21 cellular contexts compared by ENCODE assay signal in the genomic region with DNA sequence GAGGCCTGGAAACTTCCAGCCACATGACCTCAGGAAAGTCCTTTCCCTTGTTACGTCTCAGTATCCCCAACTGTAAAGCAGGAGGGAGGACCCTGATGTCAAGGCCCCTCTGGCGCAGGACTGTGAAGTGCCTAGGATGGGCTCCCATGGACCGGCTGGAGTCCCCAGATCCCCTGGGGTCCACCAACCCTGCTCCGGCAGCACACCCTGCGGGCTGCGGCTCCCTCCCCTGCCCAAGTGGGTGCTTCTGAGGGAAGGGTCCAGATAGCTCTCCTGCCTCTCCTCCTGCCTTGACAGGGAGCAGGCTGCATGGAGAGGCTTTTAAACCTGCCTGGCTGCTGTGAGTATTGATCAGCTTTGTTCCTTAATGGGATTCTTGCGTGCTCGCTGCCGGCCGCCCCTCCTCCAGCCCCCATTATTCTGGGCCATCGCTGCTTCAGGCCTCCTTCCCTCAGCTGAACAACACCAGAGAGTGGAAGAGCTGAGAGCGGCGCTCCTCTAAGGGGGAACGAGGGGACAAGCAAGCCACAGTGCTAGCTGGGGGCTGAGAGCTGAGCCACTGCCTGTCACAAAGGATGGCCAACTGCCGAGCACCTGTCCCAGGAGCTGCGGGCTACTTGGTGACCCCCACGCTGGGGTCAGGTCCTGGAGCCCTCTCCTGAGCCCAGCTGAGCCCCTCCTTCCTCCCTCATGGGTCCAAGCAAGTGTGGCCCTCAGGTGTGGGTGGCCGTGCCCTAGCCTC. TPM values are rescaled to one million over a fixed set of nuclear protein-coding genes. Genes with fewer than 3 reads are reported as not detected.
DNase-seq lines count a peak whose midpoint lies in the region; ATAC-seq and TF ChIP-seq lines count a peak whose summit lies in the region.
"Had no signal": no experiment of that assay in that cellular context is flagged by ENCODE, and none has a peak within 500 bp of the region (broad histone marks: within the 10 kb centered on the region; RNA-seq: fewer than 3 reads in every experiment).

No MANE protein-coding gene starts in this region.

- no peak overlapping the region for H3K27ac Mint-ChIP-seq in GM23338
- H3K27ac Mint-ChIP-seq in chondrocyte (ENCODE audit: unreplicated experiment): no peak overlapping the region
- H3K27ac Mint-ChIP-seq in progenitor cell of endocrine pancreas: peak overlapping the region; percentile 94

- no peaks in the 10 kb centered on the region for H3F3A ChIP-seq in GM23338 (replicated peaks; ENCODE audit: low read depth)

- H3K4me1 ChIP-seq in GM23338 (ENCODE audit: insufficient read depth): peaks cover 20% of the 10 kb centered on the region
- H3K4me1 ChIP-seq: Peyer's patch, SJCRH30 had no signal

- H3K9me3 Mint-ChIP-seq in GM23338: no peaks in the 10 kb centered on the region
- H3K9me3 Mint-ChIP-seq in chondrocyte (ENCODE audit: low read depth): no peaks in the 10 kb centered on the region
- no peaks in the 10 kb centered on the region for H3K9me3 Mint-ChIP-seq in progenitor cell of endocrine pancreas (ENCODE audit: low read depth)

- H3K36me3 ChIP-seq in GM23338 (ENCODE audit: insufficient read depth): no peaks in the 10 kb centered on the region
- H3K36me3 ChIP-seq: Peyer's patch, SJCRH30 had no signal

- no peaks in the 10 kb centered on the region for H3K36me3 Mint-ChIP-seq in GM23338 (ENCODE audit: low read depth)
- no peaks in the 10 kb centered on the region for H3K36me3 Mint-ChIP-seq in chondrocyte (ENCODE audit: low read depth)
- H3K36me3 Mint-ChIP-seq in progenitor cell of endocrine pancreas (ENCODE audit: insufficient read depth): no peaks in the 10 kb centered on the region

- H3K4me3 Mint-ChIP-seq in GM23338 (no peak overlapping the region), chondrocyte (ENCODE audit: unreplicated experiment) (no peak overlapping the region), progenitor cell of endocrine pancreas (ENCODE audit: low read depth) (peak overlapping the region; percentile 14)

- peaks cover 4% of the 10 kb centered on the region; the same call in 1 of the 2 replicates for H3K9me2 ChIP-seq in GM23338 (ENCODE audit: insufficient read depth)

- no peaks in the 10 kb centered on the region for H4K20me1 ChIP-seq in GM23338 (replicated peaks; ENCODE audit: insufficient read depth)

- H3K79me2 ChIP-seq in GM23338 (replicated peaks; ENCODE audit: insufficient read depth): no peaks in the 10 kb centered on the region

- H3K27me3 ChIP-seq in GM23338 (ENCODE audit: insufficient read depth) (no peaks in the 10 kb centered on the region), layer of hippocampus (ENCODE audit: control insufficient read depth, insufficient read depth, low read length) (no peaks in the 10 kb centered on the region)
- H3K27me3 ChIP-seq: Peyer's patch had no signal

- peak; percentile 36 for ATAC-seq in GM23338
- ATAC-seq in HG03571 (IDR thresholded peaks at IDR 0.05; ENCODE audit: unreplicated experiment): no peak
- ATAC-seq in HG03439 (IDR thresholded peaks at IDR 0.05; ENCODE audit: unreplicated experiment): no peak
- ATAC-seq in HG03521 (IDR thresholded peaks at IDR 0.05; ENCODE audit: unreplicated experiment): no peak

- peaks cover 26% of the 10 kb centered on the region for H3K4me1 Mint-ChIP-seq in GM23338
- peaks cover 2% of the 10 kb centered on the region for H3K4me1 Mint-ChIP-seq in chondrocyte (ENCODE audit: low read depth)
- H3K4me1 Mint-ChIP-seq in progenitor cell of endocrine pancreas (ENCODE audit: low read depth): peaks cover 19% of the 10 kb centered on the region

- peak overlapping the region; percentile 32; the same call in 1 of the 2 replicates for H3K4me2 ChIP-seq in GM23338

- H3K27me3 Mint-ChIP-seq in GM23338 (ENCODE audit: insufficient read depth, low read depth, poor library complexity): peaks cover 10% of the 10 kb centered on the region
- peaks cover 76% of the 10 kb centered on the region for H3K27me3 Mint-ChIP-seq in chondrocyte (ENCODE audit: low read depth)
- H3K27me3 Mint-ChIP-seq in progenitor cell of endocrine pancreas: peaks cover 30% of the 10 kb centered on the region

- TF ChIP-seq CTCF in GM23338 (conservative IDR thresholded peaks at IDR 0.05; ENCODE audit: low read depth in 2 of 2): no peak
- no peak for TF ChIP-seq CTCF in chondrocyte (IDR thresholded peaks at IDR 0.05)
- TF ChIP-seq CTCF in progenitor cell of endocrine pancreas (IDR thresholded peaks at IDR 0.05; ENCODE audit: unreplicated experiment): no peak

- H3K27ac ChIP-seq in GM23338 (ENCODE audit: low read depth): no peak overlapping the region
- H3K27ac ChIP-seq in layer of hippocampus (ENCODE audit: low read depth, low read length): peak overlapping the region; percentile 68
- H3K27ac ChIP-seq: C4-2B, Peyer's patch, SJCRH30 had no signal

- H3K4me3 ChIP-seq in GM23338: no peak overlapping the region
- H3K4me3 ChIP-seq: Peyer's patch, SJCRH30 had no signal

- no peak for DNase-seq in GM23338 (ENCODE audit: low spot score)
- peak; percentile 56 for DNase-seq in chondrocyte (ENCODE audit: low spot score)
- DNase-seq in progenitor cell of endocrine pancreas (ENCODE audit: low spot score, unreplicated experiment): peak; percentile 44
- DNase-seq in T1000 (lab: John Stamatoyannopoulos, UW): no peak
- DNase-seq: AML-193, DMS53, GDM1, KBM-7, NCI-H1092, NCI-H1436, NCI-H1930, NCI-H226, NCI-H510A treated with DMSO at 0.1 percent for 48 hours, NCI-H748 treated with DMSO at 0.1 percent for 48 hours, SJCRH30 had no signal

- H2AFZ ChIP-seq in GM23338: peak overlapping the region; percentile 78

TF ChIP-seq in GM23338, 12 proteins besides CTCF, POLR2A, EP300 and RAD21:
- TF ChIP-seq STAT1 (IDR thresholded peaks at IDR 0.05; ENCODE audit: unreplicated experiment): no peak
TF ChIP-seq in GM23338: peak in this region for 0.

RNA-seq across cellular contexts. Expression of a gene that starts 25.5 kb away (rescaled TPM):
- 0.39 and 1.7 TPM in 2 replicates for total RNA-seq in GM23338 (2014; rRNA removed; shearing (Covaris generic))
- polyA plus RNA-seq in GM23338 (2016; fragmentation: Nextera tagmentation; extraction: Ambion mirVana): 0.42 and 0.99 TPM in 2 replicates
- total RNA-seq in chondrocyte: 3.0 to 4.8 TPM (median 3.4 TPM) in 3 replicates
- 2.4 TPM in 2 replicates for total RNA-seq in progenitor cell of endocrine pancreas

RNA-seq across cellular contexts. Expression of a gene that starts 56.7 kb away (rescaled TPM):
- 18.4 and 35.0 TPM in 2 replicates for total RNA-seq in GM23338 (2014; rRNA removed; shearing (Covaris generic))
- polyA plus RNA-seq in GM23338 (2016; fragmentation: Nextera tagmentation; extraction: Ambion mirVana): 26.0 and 30.6 TPM in 2 replicates
- 24.4 to 28.2 TPM (median 26.6 TPM) in 3 replicates for total RNA-seq in chondrocyte
- 25.1 and 28.2 TPM in 2 replicates for total RNA-seq in progenitor cell of endocrine pancreas

Comparison
In these comparisons a context has a peak if more than half of its experiments do, and no peak if none do; other contexts are left out.
1. DNase-seq: peak in chondrocyte (single experiment) and progenitor cell of endocrine pancreas (single experiment); none in GM23338 (single experiment) and T1000 (single experiment).